In genomic region chr6:34476941-34477340, GRCh38 we compare ENCODE assay signal across 24 cellular contexts. TPM values are rescaled to one million over a fixed set of nuclear protein-coding genes. Genes with fewer than 3 reads are reported as not detected.
"Had no signal": no experiment of that assay in that cellular context is flagged by ENCODE, and none has a peak within 500 bp of the region (broad histone marks: within the 10 kb centered on the region; RNA-seq: fewer than 3 reads in every experiment).

No MANE protein-coding gene starts in this region.

- H3K4me3 ChIP-seq: coronary artery, heart right ventricle, mucosa of descending colon, pancreas, psoas muscle, right atrium auricular region, stomach, uterus had no signal

- H3K4me1 Mint-ChIP-seq: activated naive CD8-positive, alpha-beta T cell treated with anti-CD3 and anti-CD28 coated beads for 36 hours; memory B cell had no signal

- H3K36me3 ChIP-seq: heart right ventricle, pancreas, right atrium auricular region, stomach, uterus had no signal

- H3K36me3 Mint-ChIP-seq: activated CD4-positive, alpha-beta memory T cell treated with anti-CD3 and anti-CD28 coated beads for 36 hours; activated naive CD8-positive, alpha-beta T cell treated with anti-CD3 and anti-CD28 coated beads for 36 hours had no signal

- H3K4me1 ChIP-seq: heart right ventricle, pancreas, psoas muscle, right atrium auricular region, stomach, uterus had no signal

- H3K9me3 Mint-ChIP-seq: activated naive CD8-positive, alpha-beta T cell treated with anti-CD3 and anti-CD28 coated beads for 36 hours had no signal

- H3K27me3 Mint-ChIP-seq: activated CD4-positive, alpha-beta memory T cell treated with anti-CD3 and anti-CD28 coated beads for 36 hours; activated naive CD8-positive, alpha-beta T cell treated with anti-CD3 and anti-CD28 coated beads for 36 hours; memory B cell had no signal

- H3K27ac Mint-ChIP-seq: activated CD4-positive, alpha-beta memory T cell treated with anti-CD3 and anti-CD28 coated beads for 36 hours; activated naive CD8-positive, alpha-beta T cell treated with anti-CD3 and anti-CD28 coated beads for 36 hours; memory B cell; nephron progenitor cell had no signal

- ATAC-seq: left colon, mucosa of descending colon, pancreas, psoas muscle had no signal

- H3K4me3 Mint-ChIP-seq: activated CD4-positive, alpha-beta memory T cell treated with anti-CD3 and anti-CD28 coated beads for 36 hours; activated naive CD8-positive, alpha-beta T cell treated with anti-CD3 and anti-CD28 coated beads for 36 hours; memory B cell; nephron progenitor cell had no signal

- H3K9me3 ChIP-seq: mucosa of descending colon, pancreas, stomach, uterus had no signal

- H3K27me3 ChIP-seq: heart right ventricle, pancreas, right atrium auricular region, uterus had no signal

- DNase-seq: activated CD4-positive, alpha-beta memory T cell treated with anti-CD3 and anti-CD28 coated beads for 36 hours; activated CD4-positive, alpha-beta T cell treated with anti-CD3 and anti-CD28 coated beads for 48 hours; activated CD4-positive, CD25-positive, alpha-beta regulatory T cell; activated naive CD4-positive, alpha-beta T cell treated with Interleukin-2 at 50 U/mL for 16 hours; activated naive CD8-positive, alpha-beta T cell treated with anti-CD3 and anti-CD28 coated beads for 36 hours; activated T-cell treated with anti-CD3 and anti-CD28 coated beads, Interleukin-2, amount 50 U/mL, for 48 hours; amniotic stem cell; cerebellar nuclear complex; foreskin fibroblast; heart right ventricle; islet precursor cell; left colon; mucosa of descending colon; nephron progenitor cell; pancreas; psoas muscle; stimulated activated CD4-positive, alpha-beta T cell treated with anti-CD3 and anti-CD28 coated beads, Interleukin-12 subunit alpha, Interleukin-12 subunit beta, amount 100 ng/mL, for 4 hours; stomach; T1000; uterus had no signal

- H3K27ac ChIP-seq: coronary artery, heart right ventricle, pancreas, psoas muscle, right atrium auricular region, stomach, uterus had no signal

RNA-seq across cellular contexts. Expression of gene PACSIN1, which starts 11.1 kb away (rescaled TPM):
- polyA plus RNA-seq: fibroblast of lung had no signal
